In genomic region chr3:191123231-191123630, GRCh38 we compare ENCODE assay signal across 32 cellular contexts.
"Had no signal": no experiment of that assay in that cellular context is flagged by ENCODE, and none has a peak within 500 bp of the region (broad histone marks: within the 10 kb centered on the region; RNA-seq: fewer than 3 reads in every experiment).

No MANE protein-coding gene starts in this region.

- H3K27me3 ChIP-seq: adrenal gland, body of pancreas, esophagus muscularis mucosa, foreskin keratinocyte, gastroesophageal sphincter, heart right ventricle had no signal

- H3K27ac ChIP-seq: adrenal gland, body of pancreas, esophagus muscularis mucosa, foreskin keratinocyte, gastroesophageal sphincter, heart right ventricle, WERI-Rb-1 had no signal

- DNase-seq: activated B cell treated with CpG ODN at 0.5 μM for 24 hours; activated CD4-positive, alpha-beta T cell treated with anti-CD3 and anti-CD28 coated beads for 48 hours; activated CD4-positive, alpha-beta T cell treated with anti-CD3 and anti-CD28 coated beads, Interleukin-2, amount 50 U/mL, for 1 hour; activated CD4-positive, alpha-beta T cell treated with anti-CD3 and anti-CD28 coated beads, Interleukin-2, amount 50 U/mL, for 48 hours; activated CD8-positive, alpha-beta memory T cell treated with anti-CD3 and anti-CD28 coated beads for 24 hours; activated CD8-positive, alpha-beta T cell treated with anti-CD3 and anti-CD28 coated beads for 36 hours; activated effector memory CD4-positive, alpha-beta T cell treated with Interleukin-2 at 50 U/mL for 16 hours; activated gamma-delta T cell treated with Interleukin-2 at 50 U/mL for 16 hours; activated naive CD4-positive, alpha-beta T cell treated with anti-CD3 and anti-CD28 coated beads, Interleukin-2, amount 50 U/mL, for 16 hours; activated naive CD4-positive, alpha-beta T cell treated with Interleukin-2 at 50 U/mL for 16 hours; activated naive CD8-positive, alpha-beta T cell treated with anti-CD3 and anti-CD28 coated beads, Interleukin-2, amount 50 U/mL, for 24 hours; activated T-cell treated with anti-CD3 and anti-CD28 coated beads, Interleukin-2, amount 50 U/mL, for 4 hours; adrenal gland; amygdala; aorta; body of pancreas; caudate nucleus; cortex of kidney; dermis blood vessel endothelial cell; effector CD4-positive, alpha-beta T cell; effector memory CD8-positive, alpha-beta T cell; erythroblast; foreskin keratinocyte; heart right ventricle; T-helper 1 cell; T-helper 17 cell; T1000; WERI-Rb-1 had no signal

- H3K4me1 ChIP-seq: adrenal gland, body of pancreas, foreskin keratinocyte, heart right ventricle had no signal

- H3K36me3 ChIP-seq: adrenal gland, esophagus muscularis mucosa, gastroesophageal sphincter, heart right ventricle, WERI-Rb-1 had no signal

- ATAC-seq: activated CD4-positive, CD25-positive, alpha-beta regulatory T cell treated with anti-CD3 and anti-CD28 coated beads, Interleukin-2, amount 50 U/mL, for 24 hours; activated CD8-positive, alpha-beta T cell treated with anti-CD3 and anti-CD28 coated beads for 36 hours; activated naive CD8-positive, alpha-beta T cell treated with anti-CD3 and anti-CD28 coated beads, Interleukin-2, amount 50 U/mL, for 24 hours; activated T-cell treated with anti-CD3 and anti-CD28 coated beads, Interleukin-2, amount 50 U/mL, for 4 hours; activated T-helper 17 cell treated with anti-CD3 and anti-CD28 coated beads, Interleukin-2, amount 50 U/mL, for 72 hours; body of pancreas; effector memory CD8-positive, alpha-beta T cell; foreskin keratinocyte; gastroesophageal sphincter; heart right ventricle; T-helper 17 cell had no signal

- H3K4me3 ChIP-seq: adrenal gland, body of pancreas, esophagus muscularis mucosa, gastroesophageal sphincter, heart right ventricle had no signal

- H3K9me3 ChIP-seq: adrenal gland, body of pancreas, esophagus muscularis mucosa, gastroesophageal sphincter, heart right ventricle had no signal
